17 cellular contexts compared by ENCODE assay signal in the genomic region with DNA sequence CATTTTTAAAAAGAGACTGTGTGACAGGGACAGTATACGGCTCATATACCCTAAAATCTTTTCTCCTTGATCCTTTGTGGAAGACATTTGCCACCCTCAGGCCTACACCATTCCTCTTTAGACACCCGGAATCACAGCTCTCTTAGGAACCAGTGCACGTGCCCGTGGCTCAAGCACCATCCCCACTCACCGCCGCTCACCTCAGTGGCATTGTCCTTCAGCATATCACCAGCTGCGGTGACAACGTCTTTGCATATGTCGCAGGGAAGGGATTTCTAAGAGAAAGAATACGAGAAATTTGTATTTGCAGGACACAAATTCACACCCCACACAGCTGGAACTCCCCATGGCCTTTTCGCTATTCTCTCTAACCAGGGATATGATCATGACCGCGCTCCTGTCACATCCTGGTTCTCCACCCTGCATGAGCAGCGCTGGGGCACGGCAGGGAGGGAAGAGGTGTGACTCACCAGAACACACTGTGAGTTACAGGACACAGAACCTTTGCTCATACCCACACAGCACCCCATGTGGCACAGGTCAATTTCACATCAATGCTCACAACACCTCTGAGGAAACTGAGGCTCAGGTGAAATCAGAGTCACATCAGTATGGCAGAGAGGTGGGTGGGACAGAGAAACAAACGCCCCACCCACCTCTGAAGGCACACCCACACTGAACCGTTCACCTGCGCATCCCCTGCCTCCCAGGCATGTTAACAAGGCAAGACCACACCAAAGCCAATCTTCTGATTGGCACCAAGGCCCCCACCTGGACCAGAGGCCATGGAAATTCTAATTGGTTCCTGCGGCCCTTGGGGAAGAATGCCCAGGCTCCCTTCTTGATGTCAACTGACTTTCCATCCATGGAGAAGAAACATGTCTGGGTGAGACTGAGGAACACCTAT. TPM values are rescaled to one million over a fixed set of nuclear protein-coding genes. Genes with fewer than 3 reads are reported as not detected.
DNase-seq lines count a peak whose midpoint lies in the region; ATAC-seq and TF ChIP-seq lines count a peak whose summit lies in the region.
"Had no signal": no experiment of that assay in that cellular context is flagged by ENCODE, and none has a peak within 500 bp of the region (broad histone marks: within the 10 kb centered on the region; RNA-seq: fewer than 3 reads in every experiment).

No MANE protein-coding gene starts in this region.

- peaks cover 10% of the 10 kb centered on the region; the same call in 1 of the 2 replicates for H4K20me1 ChIP-seq in GM23248 (ENCODE audit: insufficient read depth)

- intact Hi-C loops in esophagus squamous epithelium (cut with DNase I) (loop anchor here (10.0 kb wide), 1 partner anchor 63 kb away; no protein-coding TSS in a partner anchor), ovary (cut with DNase I) (no loop called here)

- no peak overlapping the region for H3K9ac ChIP-seq in GM23248
- no peak overlapping the region for H3K9ac ChIP-seq in adipocyte (ENCODE audit: low read length)

- WGBS in GM23248 (ENCODE audit: low coverage in 1 of 2, low lambda C conversion rate in 2 of 2, missing lambda C conversion rate in 2 of 2), 2 experiments: 87 to 90% methylated on average over 19 of the region's 19 CpGs
- WGBS in esophagus squamous epithelium, 2 donors: 80 to 93% methylated on average over 14 to 19 of the region's 19 CpGs
- WGBS in ovary, 3 donors: 91 to 92% (median 92%) methylated on average over 19 of the region's 19 CpGs

- no peaks in the 10 kb centered on the region for H3K9me2 ChIP-seq in GM23248 (ENCODE audit: insufficient read depth)

- H3K4me2 ChIP-seq in GM23248 (ENCODE audit: unreplicated experiment): no peak overlapping the region

- TF ChIP-seq CTCF in esophagus squamous epithelium (IDR thresholded peaks at IDR 0.05): peak in 1 of 6 experiments; percentile 32
- no peak for TF ChIP-seq CTCF in ovary (IDR thresholded peaks at IDR 0.05)

- TF ChIP-seq POLR2A in esophagus squamous epithelium (IDR thresholded peaks at IDR 0.05) (no peak), ovary (IDR thresholded peaks at IDR 0.05) (no peak)

- H3K79me2 ChIP-seq in GM23248 (ENCODE audit: insufficient read depth): peaks cover 85% of the 10 kb centered on the region

- in situ Hi-C loops in GM23248 (cut with MboI): no loop called here

- H3K9me3 ChIP-seq in GM23248 (ENCODE audit: low read depth) (no peaks in the 10 kb centered on the region), adipocyte (ENCODE audit: control insufficient read depth, low read length) (no peaks in the 10 kb centered on the region), esophagus squamous epithelium (no peaks in the 10 kb centered on the region), ovary (no peaks in the 10 kb centered on the region)
- H3K9me3 ChIP-seq: heart left ventricle, pancreas had no signal

- H3K4me3 ChIP-seq in GM23248: no peak overlapping the region
- H3K4me3 ChIP-seq in adipocyte (ENCODE audit: low read length): no peak overlapping the region
- H3K4me3 ChIP-seq in esophagus squamous epithelium: no peak overlapping the region
- no peak overlapping the region for H3K4me3 ChIP-seq in ovary
- H3K4me3 ChIP-seq: coronary artery, heart left ventricle, pancreas had no signal

- H3K4me1 ChIP-seq in GM23248 (ENCODE audit: insufficient read depth) (peaks cover 21% of the 10 kb centered on the region), adipocyte (ENCODE audit: control insufficient read depth, insufficient read depth, low read length) (peaks cover 42% of the 10 kb centered on the region), esophagus squamous epithelium (peaks cover 0 to 63% (median 25%) of the 10 kb centered on the region in 3 donors), ovary (ENCODE audit: insufficient read depth) (peaks cover 8% of the 10 kb centered on the region)

- peaks cover 39% of the 10 kb centered on the region for H3F3A ChIP-seq in GM23248 (ENCODE audit: insufficient read depth)

- H2AFZ ChIP-seq in GM23248: no peak overlapping the region

- H3K27me3 ChIP-seq in GM23248 (replicated peaks; ENCODE audit: insufficient read depth): no peaks in the 10 kb centered on the region
- H3K27me3 ChIP-seq in adipocyte (replicated peaks; ENCODE audit: control insufficient read depth, insufficient read depth, low read length): no peaks in the 10 kb centered on the region
- no peaks in the 10 kb centered on the region for H3K27me3 ChIP-seq in esophagus squamous epithelium
- H3K27me3 ChIP-seq in ovary: no peaks in the 10 kb centered on the region
- H3K27me3 ChIP-seq: heart left ventricle, pancreas had no signal

- TF ChIP-seq EP300 in ovary (IDR thresholded peaks at IDR 0.05): no peak

- H3K27ac ChIP-seq in GM23248 (no peak overlapping the region), esophagus squamous epithelium (peak overlapping the region; percentile 36 to 80 (median 58)), ovary (no peak overlapping the region)
- H3K27ac ChIP-seq: coronary artery, pancreas had no signal

- no peak for ATAC-seq in GM19395 (IDR thresholded peaks at IDR 0.05; ENCODE audit: unreplicated experiment)
- ATAC-seq: pancreas; stimulated activated naive B cell treated with anti-CD40 and anti-IgM and Interleukin-4, amounts not matched to agents 10 μg/mL and 1 μg/mL and 100 μg/mL, for 72 hours had no signal

- H3K36me3 ChIP-seq in GM23248 (ENCODE audit: low read depth) (peaks cover 39% of the 10 kb centered on the region), adipocyte (ENCODE audit: control insufficient read depth, insufficient read depth, low read length, severe bottlenecking) (peaks cover 67% of the 10 kb centered on the region), esophagus squamous epithelium (peaks cover 20 to 72% (median 38%) of the 10 kb centered on the region in 3 donors), ovary (no peaks in the 10 kb centered on the region)

- peak; percentile 58 for DNase-seq in GM23248
- DNase-seq in adipocyte (ENCODE audit: low read depth): peak; percentile 10
- no peak for DNase-seq in esophagus squamous epithelium (lab: John Stamatoyannopoulos, UW)
- DNase-seq in renal cortical epithelial cell (ENCODE audit: low read depth): peak; percentile 72
- DNase-seq in NCI-H146 treated with DMSO at 0.1 percent for 48 hours (lab: John Stamatoyannopoulos, UW; ENCODE audit: unreplicated experiment): no peak
- no peak for DNase-seq in NCI-H526 treated with DMSO at 0.1 percent for 48 hours (lab: John Stamatoyannopoulos, UW)
- DNase-seq in ovary: no peak
- DNase-seq: activated CD4-positive, alpha-beta T cell treated with anti-CD3 and anti-CD28 coated beads, Interleukin-2, amount 50 U/mL, for 4 hours; activated gamma-delta T cell treated with Interleukin-2 at 50 U/mL for 16 hours; CD4-positive, CD25-positive, alpha-beta regulatory T cell; heart left ventricle; pancreas; stimulated activated CD4-positive, alpha-beta T cell treated with anti-CD3 and anti-CD28 coated beads, Interleukin-2, amount 100 ng/mL, for 24 hours; stimulated activated naive B cell treated with anti-CD40 and anti-IgM and Interleukin-4, amounts not matched to agents 10 μg/mL and 1 μg/mL and 100 μg/mL, for 72 hours; T-helper 1 cell had no signal

RNA-seq across cellular contexts. Expression of gene PSAP, which starts 19.2 kb away (rescaled TPM):
- 665 and 715 TPM in 2 replicates for total RNA-seq in GM23248 (2014; rRNA removed; shearing (Covaris generic))
- polyA plus RNA-seq in GM23248 (2016; fragmentation: Nextera tagmentation; extraction: Ambion mirVana): 1,142 and 1,168 TPM in 2 replicates
- total RNA-seq in esophagus squamous epithelium: 100 to 1,000 TPM; 280 to 623 (median 490) TPM
- 787 and 1,464 TPM in 2 replicates for total RNA-seq in renal cortical epithelial cell
- 1,000 to 10,000 TPM in 4 of 7 donors, 100 to 1,000 TPM in 3; 632 to 1,246 (median 1,118) TPM for total RNA-seq in ovary
- 1,000 to 10,000 TPM in 1 of 2 donors, 100 to 1,000 TPM in 1; 916 to 3,407 TPM for polyA plus RNA-seq in ovary

RNA-seq across cellular contexts. Expression of gene VSIR, which starts 58.6 kb away (rescaled TPM):
- 60.8 and 81.6 TPM in 2 replicates for total RNA-seq in GM23248 (2014; rRNA removed; shearing (Covaris generic))
- polyA plus RNA-seq in GM23248 (2016; fragmentation: Nextera tagmentation; extraction: Ambion mirVana) (152 and 153 TPM in 2 replicates), ovary (10 to 100 TPM; 19.9 to 51.2 TPM)
- total RNA-seq in esophagus squamous epithelium (10 to 100 TPM; 34.1 to 51.7 (median 44.8) TPM), renal cortical epithelial cell (10.6 and 14.0 TPM in 2 replicates), ovary (10 to 100 TPM; 40.7 to 94.1 (median 63.4) TPM)

Comparison
In these comparisons a context has a peak if more than half of its experiments do, and no peak if none do; other contexts are left out.
1. DNase-seq: peak in GM23248 (single experiment), adipocyte (single experiment) and renal cortical epithelial cell (single experiment); none in esophagus squamous epithelium (single experiment), NCI-H146 treated with DMSO at 0.1 percent for 48 hours (single experiment), NCI-H526 treated with DMSO at 0.1 percent for 48 hours (single experiment) and ovary (0 of 5).
2. H3K27ac ChIP-seq: peak in esophagus squamous epithelium (4 of 4); none in GM23248 (single experiment) and ovary (0 of 2).